In genomic region chr20:50338479-50339195, GRCh38 we compare ENCODE assay signal across 7 cellular contexts.
DNase-seq lines count a peak whose midpoint lies in the region; ATAC-seq, FAIRE-seq and TF ChIP-seq lines count a peak whose summit lies in the region.

No MANE protein-coding gene starts in this region.

- peak overlapping the region; percentile 24; the same call in 1 of the 2 replicates for H2AFZ ChIP-seq in OCI-LY3 (ENCODE audit: low read depth, low read length)
- H2AFZ ChIP-seq in GM12878 (ENCODE audit: control insufficient read depth, low read depth, low read length), result peak overlapping the region; percentile 39; the same call in 1 of the 2 replicates

- FAIRE-seq in GM12878 (lab: Jason Lieb, UNC) (no peak), urothelium cell line (lab: Jason Lieb, UNC) (peak; percentile 50)

- H3K4me1 Mint-ChIP-seq in naive thymus-derived CD4-positive, alpha-beta T cell, result peaks cover 20 to 71% (median 25%) of the 10 kb centered on the region in 7 donors

- H3K79me2 ChIP-seq in OCI-LY3 (ENCODE audit: low read length), result no peaks in the 10 kb centered on the region
- H3K79me2 ChIP-seq in GM12878 (ENCODE audit: control insufficient read depth, insufficient read depth, low read length), result no peaks in the 10 kb centered on the region

- POLR2A ChIA-PET in GM12878 (lab: Charles Lee), result interaction anchor here (0.8 to 1.4 kb wide), 3 partner anchors 10 to 173 kb away, joined by 3 to 4 read pairs (median 4); no protein-coding TSS in a partner anchor
- POLR2A ChIA-PET in naive thymus-derived CD4-positive, alpha-beta T cell (lab: Charles Lee), result no interaction called here

- in situ Hi-C loops in GM12878 (cut with MboI), result no loop called here

- H3K4me1 ChIP-seq in OCI-LY3 (ENCODE audit: low read length) (peaks cover 29% of the 10 kb centered on the region), GM12878 (ENCODE audit: control insufficient read depth, insufficient read depth, low read length) (peaks cover 61% of the 10 kb centered on the region)
- peaks cover 13 to 20% of the 10 kb centered on the region in 2 donors for H3K4me1 ChIP-seq in naive thymus-derived CD4-positive, alpha-beta T cell (ENCODE audit: control insufficient read depth in 2 of 2, insufficient read depth in 2 of 2, low read length in 2 of 2)

- peak; percentile 58 for ATAC-seq in GM18870 (IDR thresholded peaks at IDR 0.05; ENCODE audit: unreplicated experiment)
- ATAC-seq in HG02840 (IDR thresholded peaks at IDR 0.05; ENCODE audit: low FRiP score, unreplicated experiment), result peak; percentile 54
- ATAC-seq in GM12878, result peak; percentile 86
- peak; percentile 73 for ATAC-seq in naive thymus-derived CD4-positive, alpha-beta T cell

- peaks cover 0 to 3% (median 0%) of the 10 kb centered on the region in 5 donors for H3K27me3 Mint-ChIP-seq in naive thymus-derived CD4-positive, alpha-beta T cell

- intact Hi-C loops in GM12878 (cut with micrococcal nuclease; ENCODE audit: unreplicated experiment), result loop anchor here (2.0 kb wide), 3 partner anchors 54 to 148 kb away; partner anchors contain the start of gene CEBPB
- intact Hi-C loops in naive thymus-derived CD4-positive, alpha-beta T cell (cut with micrococcal nuclease), result loop anchor here (1.0 to 5.0 kb wide), 5 partner anchors 11 to 147 kb away; no protein-coding TSS in a partner anchor

- H3K9ac ChIP-seq in OCI-LY3 (ENCODE audit: low read length) (peak overlapping the region; percentile 0; the same call in 1 of the 2 replicates), GM12878 (ENCODE audit: control insufficient read depth, insufficient read depth, low read length) (peak overlapping the region; percentile 62; the same call in 1 of the 2 replicates)

- peaks cover 0 to 2% (median 0%) of the 10 kb centered on the region in 11 donors for H3K9me3 Mint-ChIP-seq in naive thymus-derived CD4-positive, alpha-beta T cell

- no peaks in the 10 kb centered on the region for H3K36me3 Mint-ChIP-seq in naive thymus-derived CD4-positive, alpha-beta T cell

- DNase-seq in GM12878 (ENCODE audit: low read depth, low spot score) (peak; percentile 92), urothelium cell line (ENCODE audit: low spot score) (peak; percentile 85), midbrain (lab: John Stamatoyannopoulos, UW) (no peak)
- peak in 5 of 9 donors; percentile 5 to 74 (median 21) for DNase-seq in naive thymus-derived CD4-positive, alpha-beta T cell

- TF ChIP-seq RAD21 in GM12878 (IDR thresholded peaks at IDR 0.05; ENCODE audit: insufficient read depth, low read depth, low read length), result no peak

- H3K9me3 ChIP-seq in OCI-LY3 (ENCODE audit: insufficient read depth, low read length) (no peaks in the 10 kb centered on the region), GM12878 (replicated peaks; ENCODE audit: control insufficient read depth, insufficient read depth, low read length) (no peaks in the 10 kb centered on the region)
- H3K9me3 ChIP-seq in naive thymus-derived CD4-positive, alpha-beta T cell (ENCODE audit: control insufficient read depth in 2 of 3, low read length in 3 of 3), result no peaks in the 10 kb centered on the region

- H3K27ac ChIP-seq in OCI-LY3 (ENCODE audit: low read length) (peak overlapping the region; percentile 25), GM12878 (ENCODE audit: control insufficient read depth, insufficient read depth) (peak overlapping the region; percentile 93)
- H3K27ac ChIP-seq in naive thymus-derived CD4-positive, alpha-beta T cell (ENCODE audit: low read depth, low read length), result peak overlapping the region; percentile 18

- no peak for TF ChIP-seq CTCF in OCI-LY3 (IDR thresholded peaks at IDR 0.05; ENCODE audit: low read depth, low read length)
- peak in 2 of 3 experiments; percentile 32 to 37; a peak in 3 of 6 replicates for TF ChIP-seq CTCF in GM12878 (IDR thresholded peaks at IDR 0.05 in 2 of 3, conservative IDR thresholded peaks at IDR 0.05 in 1 of 3; ENCODE audit: control insufficient read depth in 2 of 3, extremely low read depth in 1 of 3, insufficient read depth in 1 of 3, low read depth in 3 of 3, low read length in 3 of 3)

- RAD21 ChIA-PET in GM12878 (lab: Charles Lee; ENCODE audit: unreplicated experiment), result interaction anchor here (1.0 to 1.8 kb wide), 4 partner anchors 10 to 126 kb away, joined by 3 to 16 read pairs (median 5); no protein-coding TSS in a partner anchor

- 1% methylated on average over 9 of the region's 9 CpGs for WGBS in GM12878 (ENCODE audit: insufficient coverage, insufficient replicate concordance, low lambda C conversion rate, missing lambda C conversion rate)

- peak overlapping the region; percentile 48 for H3K4me3 ChIP-seq in OCI-LY3 (ENCODE audit: low read length)
- H3K4me3 ChIP-seq in GM12878, result 0 out of 2 replicates have a peak overlapping the region, but pooled peaks have one; percentile 19
- H3K4me3 ChIP-seq in naive thymus-derived CD4-positive, alpha-beta T cell (ENCODE audit: low read length), result peak overlapping the region; percentile 27

- peak overlapping the region; percentile 34 to 79 (median 62) for H3K4me3 Mint-ChIP-seq in naive thymus-derived CD4-positive, alpha-beta T cell

- H3K4me2 ChIP-seq in OCI-LY3 (ENCODE audit: low read length), result peak overlapping the region; percentile 71
- peak overlapping the region; percentile 95 for H3K4me2 ChIP-seq in GM12878 (ENCODE audit: control insufficient read depth, insufficient read depth)

- no peak for TF ChIP-seq POLR2A in GM12878 (IDR thresholded peaks at IDR 0.05; ENCODE audit: low read depth, low read length)

- CTCF ChIA-PET in GM12878 (lab: Yijun Ruan, JAX), result interaction anchor here (0.7 to 2.5 kb wide), 3 partner anchors 11 to 150 kb away, joined by 3 to 7 read pairs (median 3); no protein-coding TSS in a partner anchor
- CTCF ChIA-PET in naive thymus-derived CD4-positive, alpha-beta T cell (lab: Charles Lee), result no interaction called here

- peak; percentile 46 to 51; a peak in 2 of 4 replicates for TF ChIP-seq EP300 in GM12878 (IDR thresholded peaks at IDR 0.05; ENCODE audit: borderline replicate concordance in 1 of 2, control insufficient read depth in 1 of 2, low read depth in 2 of 2, low read length in 2 of 2)

- no peaks in the 10 kb centered on the region for H4K20me1 ChIP-seq in OCI-LY3 (ENCODE audit: insufficient read depth, low read length)
- no peaks in the 10 kb centered on the region for H4K20me1 ChIP-seq in GM12878 (ENCODE audit: control insufficient read depth, insufficient read depth)

- H3K27ac Mint-ChIP-seq in naive thymus-derived CD4-positive, alpha-beta T cell, result peak overlapping the region; percentile 51 to 94 (median 81)

- no peaks in the 10 kb centered on the region for H3K36me3 ChIP-seq in OCI-LY3 (replicated peaks; ENCODE audit: low read depth, low read length)
- no peaks in the 10 kb centered on the region for H3K36me3 ChIP-seq in GM12878 (ENCODE audit: control insufficient read depth in 2 of 2, insufficient read depth in 2 of 2, low read length in 1 of 2)
- H3K36me3 ChIP-seq in naive thymus-derived CD4-positive, alpha-beta T cell (ENCODE audit: control insufficient read depth in 2 of 3, insufficient read depth in 3 of 3, low read length in 3 of 3), result no peaks in the 10 kb centered on the region

- no TSS peak for BruUV-seq in GM12878 (replicated peaks; lab: Mats Ljungman, UMichigan)

- peaks cover 26% of the 10 kb centered on the region for H3K27me3 ChIP-seq in OCI-LY3 (ENCODE audit: low read depth, low read length)
- no peaks in the 10 kb centered on the region for H3K27me3 ChIP-seq in GM12878 (replicated peaks in 1 of 2; ENCODE audit: control insufficient read depth in 2 of 2, insufficient read depth in 2 of 2, low read length in 1 of 2)
- no peaks in the 10 kb centered on the region for H3K27me3 ChIP-seq in naive thymus-derived CD4-positive, alpha-beta T cell (ENCODE audit: control insufficient read depth in 2 of 2, insufficient read depth in 2 of 2, low read length in 2 of 2)

- SMC1A ChIA-PET in GM12878 (lab: Charles Lee; ENCODE audit: uncharacterized antibody, unreplicated experiment), result interaction anchor here (1.4 to 3.1 kb wide), 3 partner anchors 9 to 172 kb away, joined by 3 to 12 read pairs (median 6); no protein-coding TSS in a partner anchor

TF ChIP-seq in GM12878, 131 proteins besides CTCF, POLR2A, EP300 and RAD21 (continues in another document):
- TF ChIP-seq ZNF384 (IDR thresholded peaks at IDR 0.05; ENCODE audit: borderline replicate concordance, low read depth, low read length) (no peak), NFIC (IDR thresholded peaks at IDR 0.05; ENCODE audit: low read depth, low read length) (peak; percentile 82), CEBPZ (IDR thresholded peaks at IDR 0.05; ENCODE audit: low read depth, low read length) (no peak), CBX5 (IDR thresholded peaks at IDR 0.05; ENCODE audit: low read depth) (no peak; the same call in 1 of the 2 replicates), SMC3 (IDR thresholded peaks at IDR 0.05; ENCODE audit: borderline replicate concordance, low read length) (no peak), SPI1 (IDR thresholded peaks at IDR 0.05; ENCODE audit: borderline replicate concordance, insufficient read depth, low read depth, low read length) (no peak), EGR1 (IDR thresholded peaks at IDR 0.05; ENCODE audit: borderline replicate concordance in 1 of 2, low read depth in 2 of 2, low read length in 2 of 2) (no peak)

Comparison
In these comparisons a context has a peak if more than half of its experiments do, and no peak if none do; other contexts are left out.
1. H3K27ac ChIP-seq: peak in every context shown above with its lines; median percentile 93 in GM12878; 25 in OCI-LY3; 18 in naive thymus-derived CD4-positive, alpha-beta T cell.